In the genomic region with DNA sequence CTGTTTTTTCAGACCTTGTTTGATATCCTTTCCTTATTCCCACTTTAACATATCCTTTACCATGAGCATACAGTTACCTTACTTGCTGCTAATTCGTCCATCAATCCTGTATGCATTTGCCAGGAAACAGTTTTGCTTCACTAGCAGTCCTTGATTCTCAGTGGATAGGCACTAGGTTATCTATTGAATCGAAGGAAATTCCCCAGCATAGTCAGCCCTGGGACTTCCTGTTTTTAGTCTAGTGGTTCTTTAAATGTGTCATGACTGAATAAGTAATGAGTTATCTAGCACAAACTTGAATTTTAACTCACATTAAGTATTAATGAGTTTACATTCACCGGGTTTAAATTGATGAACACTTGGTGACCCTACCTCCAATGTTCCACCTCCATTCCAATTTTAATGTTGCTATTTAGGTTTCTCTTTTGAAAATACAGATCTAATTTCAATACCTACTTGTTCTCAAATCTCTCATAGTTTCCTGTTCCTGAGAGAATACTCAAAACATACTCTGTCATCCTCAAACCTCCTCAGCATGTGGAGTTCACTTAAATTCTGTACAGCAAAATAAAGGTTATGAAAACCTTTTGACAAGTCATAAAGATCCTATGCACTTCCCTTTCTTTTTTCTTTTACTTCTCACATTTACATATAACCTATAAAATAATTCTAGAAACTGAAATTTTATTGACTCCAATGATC, we compare ENCODE assay signal across 10 cellular contexts.
DNase-seq lines count a peak whose midpoint lies in the region; ATAC-seq and TF ChIP-seq lines count a peak whose summit lies in the region.
"Had no signal": no experiment of that assay in that cellular context is flagged by ENCODE, and none has a peak within 500 bp of the region (broad histone marks: within the 10 kb centered on the region; RNA-seq: fewer than 3 reads in every experiment).

No MANE protein-coding gene starts in this region.

- CTCF ChIA-PET in A673 (lab: Charles Lee): no interaction called here

- H3K27me3 ChIP-seq in A673 (replicated peaks; ENCODE audit: insufficient read depth, low read depth, low read length, poor library complexity) (no peaks in the 10 kb centered on the region), MG63 (no peaks in the 10 kb centered on the region)

- intact Hi-C loops in A673 (cut with micrococcal nuclease; ENCODE audit: unreplicated experiment): no loop called here

- H3K27ac ChIP-seq in A673 (ENCODE audit: low read depth, low read length, poor library complexity, severe bottlenecking): peak overlapping the region; percentile 49
- H3K27ac ChIP-seq: C4-2B had no signal

- DNase-seq in A673 (ENCODE audit: low spot score): peak; percentile 83
- DNase-seq in NCI-H226: peak; percentile 5
- DNase-seq in MG63: no peak
- DNase-seq in AG08395 (ENCODE audit: low spot score): no peak
- DNase-seq in DMS153 (lab: John Stamatoyannopoulos, UW): no peak
- no peak for DNase-seq in NCI-H510A treated with DMSO at 0.1 percent for 48 hours (lab: John Stamatoyannopoulos, UW)

- POLR2A ChIA-PET in A673 (lab: Charles Lee; ENCODE audit: low non-redundant PET): no interaction called here

- H3K4me1 ChIP-seq in A673 (ENCODE audit: insufficient read depth, low read length, poor library complexity, severe bottlenecking): peaks cover 26% of the 10 kb centered on the region

- no peak overlapping the region for H3K4me3 ChIP-seq in A673 (ENCODE audit: low read depth, low read length, poor library complexity, severe bottlenecking)
- H3K4me3 ChIP-seq in MG63: no peak overlapping the region

- no TSS peak for BruUV-seq in A673 (replicated peaks; lab: Mats Ljungman, UMichigan)

- TF ChIP-seq CTCF in A673 (conservative IDR thresholded peaks at IDR 0.05; ENCODE audit: low read depth, low read length): no peak

- ATAC-seq in GM19043 (IDR thresholded peaks at IDR 0.05; ENCODE audit: low read depth, unreplicated experiment): peak; percentile 82
- ATAC-seq in HG02943 (IDR thresholded peaks at IDR 0.05; ENCODE audit: low read depth, unreplicated experiment): peak; percentile 92
- ATAC-seq: activated T-helper 17 cell treated with anti-CD3 and anti-CD28 coated beads, Interleukin-2, amount 50 U/mL, for 72 hours had no signal

- H3K9me3 ChIP-seq in A673 (ENCODE audit: low read depth, low read length, poor library complexity, severe bottlenecking): no peaks in the 10 kb centered on the region
- no peaks in the 10 kb centered on the region for H3K9me3 ChIP-seq in MG63

- no peaks in the 10 kb centered on the region for H3K36me3 ChIP-seq in A673 (ENCODE audit: insufficient read depth, low read length, poor library complexity, severe bottlenecking)
- H3K36me3 ChIP-seq in MG63: no peaks in the 10 kb centered on the region

Comparison
In these comparisons a context has a peak if more than half of its experiments do, and no peak if none do; other contexts are left out.
1. DNase-seq: peak in A673 (single experiment) and NCI-H226 (single experiment); none in MG63 (single experiment), AG08395 (single experiment), DMS153 (single experiment) and NCI-H510A treated with DMSO at 0.1 percent for 48 hours (single experiment).